ENCODE assay signal across 1 cellular context in the genomic region with DNA sequence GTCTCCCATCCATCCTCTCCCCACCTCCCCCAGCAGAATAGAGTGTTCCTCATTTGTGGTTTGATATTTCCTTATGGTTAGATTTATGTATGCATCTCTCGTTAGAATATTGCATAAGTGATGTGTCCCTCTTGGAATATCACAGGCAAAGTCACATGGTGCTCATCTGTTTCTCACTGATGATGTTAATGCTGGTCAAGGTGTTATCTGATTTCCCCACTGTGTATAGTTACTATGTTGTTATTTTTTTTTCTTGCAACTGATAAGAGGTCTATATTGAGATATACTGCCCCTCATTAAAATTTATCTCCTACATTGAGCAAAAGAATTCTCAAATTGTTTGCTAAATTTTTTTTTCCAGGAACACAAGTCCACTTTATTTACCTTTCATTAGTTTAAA.
TF ChIP-seq lines count a peak whose summit lies in the region.

No MANE protein-coding gene starts in this region.

TF ChIP-seq in H1, 55 proteins besides CTCF, POLR2A, EP300 and RAD21:
- no peak for TF ChIP-seq BCL11A (IDR thresholded peaks at IDR 0.05; ENCODE audit: low read depth in 2 of 2, low read length in 2 of 2)
- TF ChIP-seq TAF7 (optimal IDR thresholded peaks at IDR 0.05; ENCODE audit: borderline replicate concordance, low read depth, low read length): no peak
- TF ChIP-seq KDM4A (IDR thresholded peaks at IDR 0.05; ENCODE audit: low read depth, low read length, severe bottlenecking): no peak
- TF ChIP-seq, protein P1, sequence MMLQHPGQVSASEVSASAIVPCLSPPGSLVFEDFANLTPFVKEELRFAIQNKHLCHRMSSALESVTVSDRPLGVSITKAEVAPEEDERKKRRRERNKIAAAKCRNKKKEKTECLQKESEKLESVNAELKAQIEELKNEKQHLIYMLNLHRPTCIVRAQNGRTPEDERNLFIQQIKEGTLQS (IDR thresholded peaks at IDR 0.05; ENCODE audit: insufficient read depth, low read depth, low read length): no peak
- no peak for TF ChIP-seq SIN3A (conservative IDR thresholded peaks at IDR 0.05 in 1 of 2, IDR thresholded peaks at IDR 0.05 in 1 of 2; ENCODE audit: low read depth in 1 of 2, low read length in 2 of 2)
- TF ChIP-seq GTF2F1 (IDR thresholded peaks at IDR 0.05; ENCODE audit: borderline replicate concordance, low read depth, low read length): no peak
- TF ChIP-seq CHD1 (IDR thresholded peaks at IDR 0.05; ENCODE audit: low read depth, low read length): no peak
- no peak for TF ChIP-seq SP4 (IDR thresholded peaks at IDR 0.05; ENCODE audit: low read length)
- TF ChIP-seq YY1 (IDR thresholded peaks at IDR 0.05; ENCODE audit: low read depth, low read length): no peak
